ENCODE assay signal across 9 cellular contexts in the genomic region with DNA sequence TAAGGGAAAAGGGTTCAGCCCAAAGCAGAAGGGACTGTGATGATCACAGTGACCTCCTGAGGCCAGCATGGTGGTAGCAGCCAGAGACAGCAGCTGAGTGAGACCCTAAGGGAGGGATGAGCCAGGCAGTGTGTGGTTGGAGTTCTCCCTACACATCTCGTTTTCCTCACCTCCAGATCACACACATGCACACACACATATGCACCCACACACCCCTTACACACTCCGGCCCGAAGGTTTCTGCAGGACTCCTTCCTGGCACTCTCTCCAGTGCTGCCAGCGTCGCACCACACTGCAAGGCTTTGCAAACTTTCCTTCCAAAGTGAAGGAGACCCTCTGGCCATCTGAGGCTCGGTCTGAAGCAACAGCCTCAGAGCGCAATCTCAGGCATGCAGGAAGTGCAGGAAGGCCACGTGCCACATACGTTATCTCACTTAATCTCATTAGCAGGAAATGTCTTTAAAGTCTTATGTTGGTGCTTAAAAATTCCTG. TPM values are rescaled to one million over a fixed set of nuclear protein-coding genes. Genes with fewer than 3 reads are reported as not detected.
DNase-seq lines count a peak whose midpoint lies in the region; ATAC-seq and TF ChIP-seq lines count a peak whose summit lies in the region.
"Had no signal": no experiment of that assay in that cellular context is flagged by ENCODE, and none has a peak within 500 bp of the region (broad histone marks: within the 10 kb centered on the region; RNA-seq: fewer than 3 reads in every experiment).

No MANE protein-coding gene starts in this region.

- POLR2A ChIA-PET in CD4-positive, alpha-beta T cell (lab: Charles Lee): no interaction called here

- no peaks in the 10 kb centered on the region for H3K9me3 Mint-ChIP-seq in CD4-positive, alpha-beta T cell

- no peaks in the 10 kb centered on the region for H3K9me3 ChIP-seq in CD4-positive, alpha-beta T cell (ENCODE audit: control insufficient read depth, low read length)

- no peak for TF ChIP-seq CTCF in CD4-positive, alpha-beta T cell (IDR thresholded peaks at IDR 0.05)

- H3K4me3 Mint-ChIP-seq in CD4-positive, alpha-beta T cell: no peak overlapping the region

- intact Hi-C loops in CD4-positive, alpha-beta T cell (cut with DNase I, micrococcal nuclease): no loop called here

- peak; percentile 54 for ATAC-seq in CD4-positive, alpha-beta T cell (ENCODE audit: poor library complexity)

- CTCF ChIA-PET in CD4-positive, alpha-beta T cell (lab: Charles Lee): interaction anchor here (1.6 kb wide), 1 partner anchor 50 kb away, joined by 3 read pairs; no protein-coding TSS in a partner anchor

- no peak for DNase-seq in CD4-positive, alpha-beta T cell
- DNase-seq in HT-29 (ENCODE audit: low spot score) (peak; percentile 57), astrocyte of the hippocampus (ENCODE audit: low read depth, low spot score) (peak; percentile 21), lung microvascular endothelial cell (ENCODE audit: low read depth in 2 of 2) (peak; percentile 40 to 58), NCI-H446 treated with DMSO at 0.1 percent for 48 hours (lab: John Stamatoyannopoulos, UW) (no peak), NCI-H2171 (lab: John Stamatoyannopoulos, UW) (no peak), NCI-H2227 (lab: John Stamatoyannopoulos, UW; ENCODE audit: unreplicated experiment) (no peak)
- no peak for DNase-seq in activated CD8-positive, alpha-beta memory T cell treated with anti-CD3 and anti-CD28 coated beads for 24 hours
- DNase-seq: activated CD8-positive, alpha-beta memory T cell treated with anti-CD3 and anti-CD28 coated beads, Interleukin-2, amount 50 U/mL, for 4 hours had no signal

- H3K4me1 Mint-ChIP-seq in CD4-positive, alpha-beta T cell (ENCODE audit: low read depth): no peaks in the 10 kb centered on the region

- H3K27me3 ChIP-seq in CD4-positive, alpha-beta T cell (ENCODE audit: control insufficient read depth, insufficient read depth, low read length): no peaks in the 10 kb centered on the region

- H3K27me3 Mint-ChIP-seq in CD4-positive, alpha-beta T cell: no peaks in the 10 kb centered on the region

- H3K27ac Mint-ChIP-seq in CD4-positive, alpha-beta T cell: no peak overlapping the region

- no peak overlapping the region for H3K27ac ChIP-seq in CD4-positive, alpha-beta T cell (ENCODE audit: low read depth, low read length)

- H3K36me3 Mint-ChIP-seq in CD4-positive, alpha-beta T cell (ENCODE audit: low read depth): no peaks in the 10 kb centered on the region

RNA-seq across cellular contexts. Expression of a gene that starts 26.9 kb away (rescaled TPM):
- total RNA-seq in CD4-positive, alpha-beta T cell: 1 to 10 TPM; 3.5 to 4.6 TPM
- 65.5 and 72.6 TPM in 2 replicates for total RNA-seq in HT-29 (2014; rRNA removed; shearing (Covaris generic))
- total RNA-seq in lung microvascular endothelial cell: 12.4 and 12.9 TPM in 2 replicates

Comparison
In these comparisons a context has a peak if more than half of its experiments do, and no peak if none do; other contexts are left out.
1. DNase-seq: peak in HT-29 (single experiment), astrocyte of the hippocampus (single experiment) and lung microvascular endothelial cell (2 of 2); none in CD4-positive, alpha-beta T cell (0 of 10), activated CD8-positive, alpha-beta memory T cell treated with anti-CD3 and anti-CD28 coated beads for 24 hours (single experiment), NCI-H446 treated with DMSO at 0.1 percent for 48 hours (single experiment), NCI-H2171 (single experiment) and NCI-H2227 (single experiment).